1 cellular context compared by ENCODE assay signal in genomic region chr7:100874577-100875355, GRCh38.
TF ChIP-seq lines count a peak whose summit lies in the region.

Gene SRRT, plus strand, starts transcription at chr7:100875103. Its CDS starts 488 bp downstream, at chr7:100875591.

TF ChIP-seq in HepG2, 621 proteins besides CTCF, POLR2A, EP300 and RAD21 (continued from another document and continues in another):
- TF ChIP-seq ZBTB33 (CRISPR knock-in tag; IDR thresholded peaks at IDR 0.05) (peak; percentile 60; the same call in 1 of the 2 replicates), GMEB2 (CRISPR knock-in tag; IDR thresholded peaks at IDR 0.05; ENCODE audit: low read depth) (no peak), NR2C2 (CRISPR knock-in tag; IDR thresholded peaks at IDR 0.05; ENCODE audit: borderline replicate concordance) (peak; percentile 86), RNF219 (CRISPR knock-in tag; IDR thresholded peaks at IDR 0.05) (0 out of 2 replicates have a peak, but pooled peaks have one; percentile 9), E2F5 (CRISPR knock-in tag; conservative IDR thresholded peaks at IDR 0.05) (peak; percentile 71; the same call in 1 of the 2 replicates), SP140L (CRISPR knock-in tag; IDR thresholded peaks at IDR 0.05; ENCODE audit: borderline replicate concordance) (peak; percentile 34; the same call in 1 of the 2 replicates), IRF2 (CRISPR knock-in tag; IDR thresholded peaks at IDR 0.05) (peak; percentile 96), PRMT3 (CRISPR knock-in tag; IDR thresholded peaks at IDR 0.05; ENCODE audit: borderline replicate concordance, low read depth) (peak; percentile 20; the same call in 1 of the 2 replicates), ZMYM2 (CRISPR knock-in tag; IDR thresholded peaks at IDR 0.05) (no peak), ZNF17 (CRISPR knock-in tag; IDR thresholded peaks at IDR 0.05) (no peak), SRSF9 (IDR thresholded peaks at IDR 0.05; ENCODE audit: borderline replicate concordance, insufficient read depth, low read depth, low read length, poor library complexity, severe bottlenecking) (no peak), ZNF10 (CRISPR knock-in tag; IDR thresholded peaks at IDR 0.05; ENCODE audit: borderline replicate concordance, low read depth) (no peak), PPARG (CRISPR knock-in tag; conservative IDR thresholded peaks at IDR 0.05) (peak; percentile 49; the same call in 1 of the 2 replicates), ZNF552 (CRISPR knock-in tag; IDR thresholded peaks at IDR 0.05; ENCODE audit: borderline replicate concordance) (no peak; the same call in 1 of the 2 replicates), ZNF724P (CRISPR knock-in tag; IDR thresholded peaks at IDR 0.05; ENCODE audit: borderline replicate concordance) (peak; percentile 76; the same call in 1 of the 2 replicates), HBP1 (CRISPR knock-in tag; IDR thresholded peaks at IDR 0.05; ENCODE audit: low read depth) (peak; percentile 84; the same call in 1 of the 2 replicates), ZNF878 (CRISPR knock-in tag; IDR thresholded peaks at IDR 0.05) (peak; percentile 88), ARNT2 (CRISPR knock-in tag; IDR thresholded peaks at IDR 0.05; ENCODE audit: low read depth) (peak; percentile 98; the same call in 1 of the 2 replicates), SYNCRIP (IDR thresholded peaks at IDR 0.05; ENCODE audit: insufficient read depth, low read depth, low read length) (no peak), ZC3H13 (CRISPR knock-in tag; IDR thresholded peaks at IDR 0.05) (peak; percentile 83), RBM39 (IDR thresholded peaks at IDR 0.05; ENCODE audit: low read depth, low read length, poor library complexity, severe bottlenecking) (peak; percentile 90), ZBTB7B (CRISPR knock-in tag; IDR thresholded peaks at IDR 0.05) (peak; percentile 98), NFRKB (IDR thresholded peaks at IDR 0.05) (no peak), MED8 (CRISPR knock-in tag; IDR thresholded peaks at IDR 0.05; ENCODE audit: insufficient replicate concordance) (peak; percentile 61), HNF4A (CRISPR knock-in tag; IDR thresholded peaks at IDR 0.05) (peak; percentile 4; the same call in 1 of the 2 replicates), ESRRA (CRISPR knock-in tag; IDR thresholded peaks at IDR 0.05; ENCODE audit: low read depth) (peak; percentile 52; the same call in 1 of the 2 replicates), ZNF280B (CRISPR knock-in tag; IDR thresholded peaks at IDR 0.05; ENCODE audit: borderline replicate concordance) (peak; percentile 75; the same call in 1 of the 2 replicates), ZNF230 (CRISPR knock-in tag; IDR thresholded peaks at IDR 0.05) (peak; percentile 77; the same call in 1 of the 2 replicates), KDM5A (IDR thresholded peaks at IDR 0.05; ENCODE audit: borderline replicate concordance, low read length) (peak; percentile 81; the same call in 1 of the 2 replicates), RBFOX2 (IDR thresholded peaks at IDR 0.05; ENCODE audit: low read depth, low read length) (peak; percentile 97), GLMP (CRISPR knock-in tag; IDR thresholded peaks at IDR 0.05; ENCODE audit: borderline replicate concordance) (no peak)
- TF ChIP-seq, protein P1, sequence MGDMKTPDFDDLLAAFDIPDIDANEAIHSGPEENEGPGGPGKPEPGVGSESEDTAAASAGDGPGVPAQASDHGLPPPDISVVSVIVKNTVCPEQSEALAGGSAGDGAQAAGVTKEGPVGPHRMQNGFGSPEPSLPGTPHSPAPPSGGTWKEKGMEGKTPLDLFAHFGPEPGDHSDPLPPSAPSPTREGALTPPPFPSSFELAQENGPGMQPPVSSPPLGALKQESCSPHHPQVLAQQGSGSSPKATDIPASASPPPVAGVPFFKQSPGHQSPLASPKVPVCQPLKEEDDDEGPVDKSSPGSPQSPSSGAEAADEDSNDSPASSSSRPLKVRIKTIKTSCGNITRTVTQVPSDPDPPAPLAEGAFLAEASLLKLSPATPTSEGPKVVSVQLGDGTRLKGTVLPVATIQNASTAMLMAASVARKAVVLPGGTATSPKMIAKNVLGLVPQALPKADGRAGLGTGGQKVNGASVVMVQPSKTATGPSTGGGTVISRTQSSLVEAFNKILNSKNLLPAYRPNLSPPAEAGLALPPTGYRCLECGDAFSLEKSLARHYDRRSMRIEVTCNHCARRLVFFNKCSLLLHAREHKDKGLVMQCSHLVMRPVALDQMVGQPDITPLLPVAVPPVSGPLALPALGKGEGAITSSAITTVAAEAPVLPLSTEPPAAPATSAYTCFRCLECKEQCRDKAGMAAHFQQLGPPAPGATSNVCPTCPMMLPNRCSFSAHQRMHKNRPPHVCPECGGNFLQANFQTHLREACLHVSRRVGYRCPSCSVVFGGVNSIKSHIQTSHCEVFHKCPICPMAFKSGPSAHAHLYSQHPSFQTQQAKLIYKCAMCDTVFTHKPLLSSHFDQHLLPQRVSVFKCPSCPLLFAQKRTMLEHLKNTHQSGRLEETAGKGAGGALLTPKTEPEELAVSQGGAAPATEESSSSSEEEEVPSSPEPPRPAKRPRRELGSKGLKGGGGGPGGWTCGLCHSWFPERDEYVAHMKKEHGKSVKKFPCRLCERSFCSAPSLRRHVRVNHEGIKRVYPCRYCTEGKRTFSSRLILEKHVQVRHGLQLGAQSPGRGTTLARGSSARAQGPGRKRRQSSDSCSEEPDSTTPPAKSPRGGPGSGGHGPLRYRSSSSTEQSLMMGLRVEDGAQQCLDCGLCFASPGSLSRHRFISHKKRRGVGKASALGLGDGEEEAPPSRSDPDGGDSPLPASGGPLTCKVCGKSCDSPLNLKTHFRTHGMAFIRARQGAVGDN (CRISPR knock-in tag; IDR thresholded peaks at IDR 0.05), result peak; percentile 97
- TF ChIP-seq, protein P2, sequence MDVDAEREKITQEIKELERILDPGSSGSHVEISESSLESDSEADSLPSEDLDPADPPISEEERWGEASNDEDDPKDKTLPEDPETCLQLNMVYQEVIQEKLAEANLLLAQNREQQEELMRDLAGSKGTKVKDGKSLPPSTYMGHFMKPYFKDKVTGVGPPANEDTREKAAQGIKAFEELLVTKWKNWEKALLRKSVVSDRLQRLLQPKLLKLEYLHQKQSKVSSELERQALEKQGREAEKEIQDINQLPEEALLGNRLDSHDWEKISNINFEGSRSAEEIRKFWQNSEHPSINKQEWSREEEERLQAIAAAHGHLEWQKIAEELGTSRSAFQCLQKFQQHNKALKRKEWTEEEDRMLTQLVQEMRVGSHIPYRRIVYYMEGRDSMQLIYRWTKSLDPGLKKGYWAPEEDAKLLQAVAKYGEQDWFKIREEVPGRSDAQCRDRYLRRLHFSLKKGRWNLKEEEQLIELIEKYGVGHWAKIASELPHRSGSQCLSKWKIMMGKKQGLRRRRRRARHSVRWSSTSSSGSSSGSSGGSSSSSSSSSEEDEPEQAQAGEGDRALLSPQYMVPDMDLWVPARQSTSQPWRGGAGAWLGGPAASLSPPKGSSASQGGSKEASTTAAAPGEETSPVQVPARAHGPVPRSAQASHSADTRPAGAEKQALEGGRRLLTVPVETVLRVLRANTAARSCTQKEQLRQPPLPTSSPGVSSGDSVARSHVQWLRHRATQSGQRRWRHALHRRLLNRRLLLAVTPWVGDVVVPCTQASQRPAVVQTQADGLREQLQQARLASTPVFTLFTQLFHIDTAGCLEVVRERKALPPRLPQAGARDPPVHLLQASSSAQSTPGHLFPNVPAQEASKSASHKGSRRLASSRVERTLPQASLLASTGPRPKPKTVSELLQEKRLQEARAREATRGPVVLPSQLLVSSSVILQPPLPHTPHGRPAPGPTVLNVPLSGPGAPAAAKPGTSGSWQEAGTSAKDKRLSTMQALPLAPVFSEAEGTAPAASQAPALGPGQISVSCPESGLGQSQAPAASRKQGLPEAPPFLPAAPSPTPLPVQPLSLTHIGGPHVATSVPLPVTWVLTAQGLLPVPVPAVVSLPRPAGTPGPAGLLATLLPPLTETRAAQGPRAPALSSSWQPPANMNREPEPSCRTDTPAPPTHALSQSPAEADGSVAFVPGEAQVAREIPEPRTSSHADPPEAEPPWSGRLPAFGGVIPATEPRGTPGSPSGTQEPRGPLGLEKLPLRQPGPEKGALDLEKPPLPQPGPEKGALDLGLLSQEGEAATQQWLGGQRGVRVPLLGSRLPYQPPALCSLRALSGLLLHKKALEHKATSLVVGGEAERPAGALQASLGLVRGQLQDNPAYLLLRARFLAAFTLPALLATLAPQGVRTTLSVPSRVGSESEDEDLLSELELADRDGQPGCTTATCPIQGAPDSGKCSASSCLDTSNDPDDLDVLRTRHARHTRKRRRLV (CRISPR knock-in tag; IDR thresholded peaks at IDR 0.05), result 0 out of 2 replicates have a peak, but pooled peaks have one; percentile 24
